Comparison of ENCODE assay signal across 26 cellular contexts in genomic region chrX:32185160-32185559, GRCh38.
"Had no signal": no experiment of that assay in that cellular context is flagged by ENCODE, and none has a peak within 500 bp of the region (broad histone marks: within the 10 kb centered on the region; RNA-seq: fewer than 3 reads in every experiment).

No MANE protein-coding gene starts in this region.

- H3K4me3 ChIP-seq: ascending aorta, body of pancreas, cardiac muscle cell had no signal

- H3K27ac Mint-ChIP-seq: activated CD8-positive, alpha-beta T cell treated with anti-CD3 and anti-CD28 coated beads, Interleukin-2, amount 10 ng/mL, durations not matched to agents 7 days and 5 days; activated naive CD4-positive, alpha-beta T cell treated with anti-CD3 and anti-CD28 coated beads, Interleukin-2, amount 50 U/mL, for 24 hours; T-helper 1 cell treated with Interleukin-12 subunit alpha and Interleukin-12 subunit beta and Interleukin-4 antibody, amounts not matched to agents 30 μg/mL and 1 μg/mL, for 36 hours had no signal

- H3K27ac ChIP-seq: ascending aorta, body of pancreas, cardiac muscle cell had no signal

- DNase-seq: activated CD4-positive, alpha-beta T cell treated with anti-CD3 and anti-CD28 coated beads for 48 hours; activated CD4-positive, alpha-beta T cell treated with anti-CD3 and anti-CD28 coated beads, Interleukin-2, amount 50 U/mL, for 4 hours; activated CD4-positive, CD25-positive, alpha-beta regulatory T cell treated with anti-CD3 and anti-CD28 coated beads, Interleukin-2, amount 50 U/mL, for 72 hours; activated CD8-positive, alpha-beta memory T cell treated with anti-CD3 and anti-CD28 coated beads, Interleukin-2, amount 50 U/mL, for 48 hours; activated CD8-positive, alpha-beta T cell treated with anti-CD3 and anti-CD28 coated beads, Interleukin-2, amount 10 ng/mL, durations not matched to agents 7 days and 5 days; activated effector memory CD4-positive, alpha-beta T cell treated with Interleukin-2 at 50 U/mL for 16 hours; activated naive CD4-positive, alpha-beta T cell; activated T-cell treated with anti-CD3 and anti-CD28 coated beads, Interleukin-2, amount 50 U/mL, for 1 hour; amniotic stem cell; body of pancreas; KG1; NCI-H1092; NCI-H1417; NCI-H2029; NCI-H2107; NCI-H2171 treated with DMSO at 0.1 percent for 48 hours; NCI-H226; NCI-H526; NCI-H82; RPMI8226 had no signal

- H3K36me3 ChIP-seq: ascending aorta, cardiac muscle cell had no signal

- H3K9me3 ChIP-seq: ascending aorta, body of pancreas had no signal

- ATAC-seq: activated CD8-positive, alpha-beta T cell treated with anti-CD3 and anti-CD28 coated beads, Interleukin-2, amount 10 ng/mL, durations not matched to agents 7 days and 5 days; body of pancreas; Panc1; Right ventricle myocardium inferior had no signal

- H3K27me3 ChIP-seq: ascending aorta, body of pancreas, cardiac muscle cell had no signal

- H3K27me3 Mint-ChIP-seq: activated naive CD4-positive, alpha-beta T cell treated with anti-CD3 and anti-CD28 coated beads, Interleukin-2, amount 50 U/mL, for 24 hours had no signal

- H3K9me3 Mint-ChIP-seq: activated naive CD4-positive, alpha-beta T cell treated with anti-CD3 and anti-CD28 coated beads, Interleukin-2, amount 50 U/mL, for 24 hours; T-helper 1 cell treated with Interleukin-12 subunit alpha and Interleukin-12 subunit beta and Interleukin-4 antibody, amounts not matched to agents 30 μg/mL and 1 μg/mL, for 36 hours had no signal

- H3K4me1 Mint-ChIP-seq: activated naive CD4-positive, alpha-beta T cell treated with anti-CD3 and anti-CD28 coated beads, Interleukin-2, amount 50 U/mL, for 24 hours had no signal

- H3K4me3 Mint-ChIP-seq: activated CD8-positive, alpha-beta T cell treated with anti-CD3 and anti-CD28 coated beads, Interleukin-2, amount 10 ng/mL, durations not matched to agents 7 days and 5 days; activated naive CD4-positive, alpha-beta T cell treated with anti-CD3 and anti-CD28 coated beads, Interleukin-2, amount 50 U/mL, for 24 hours; T-helper 1 cell treated with Interleukin-12 subunit alpha and Interleukin-12 subunit beta and Interleukin-4 antibody, amounts not matched to agents 30 μg/mL and 1 μg/mL, for 36 hours had no signal

- H3K36me3 Mint-ChIP-seq: activated naive CD4-positive, alpha-beta T cell treated with anti-CD3 and anti-CD28 coated beads, Interleukin-2, amount 50 U/mL, for 24 hours had no signal

- H3K4me1 ChIP-seq: ascending aorta, body of pancreas had no signal
